8 cellular contexts compared by ENCODE assay signal in genomic region chr16:88650749-88651275, GRCh38. TPM values are rescaled to one million over a fixed set of nuclear protein-coding genes. Genes with fewer than 3 reads are reported as not detected.
DNase-seq lines count a peak whose midpoint lies in the region; ATAC-seq and TF ChIP-seq lines count a peak whose summit lies in the region.

Gene CYBA, minus strand, starts transcription at chr16:88651053. Its CDS starts 40 bp downstream, at chr16:88651013.

- no CpG with 5 or more reads among the region's 41 CpGs for WGBS in trophoblast cell (ENCODE audit: extremely low coverage, insufficient coverage, insufficient read length)

- peak within 1 kb of the TSS; percentile 79 for H2AK5ac ChIP-seq in trophoblast cell (ENCODE audit: low read length)

- peak within 1 kb of the TSS; percentile 97 for H3K18ac ChIP-seq in trophoblast cell (ENCODE audit: low read length)

- POLR2A ChIA-PET in AG04449 (lab: Yijun Ruan, JAX) = interaction anchor here (0.6 to 1.1 kb wide), 3 partner anchors 12 to 862 kb away, joined by 3 to 5 read pairs (median 3); partner anchors contain the start of gene MVD

- peak within 1 kb of the TSS; percentile 95 for H3K14ac ChIP-seq in trophoblast cell (ENCODE audit: low read length)

- no peaks in the 10 kb centered on the region for H3K36me3 Mint-ChIP-seq in glutamatergic neuron (ENCODE audit: unreplicated experiment)
- no peaks in the 10 kb centered on the region for H3K36me3 Mint-ChIP-seq in type B pancreatic cell

- TF ChIP-seq CTCF in AG04449 (IDR thresholded peaks at IDR 0.05; ENCODE audit: insufficient read depth, low read length, missing control alignments) = no peak
- TF ChIP-seq CTCF in glutamatergic neuron (IDR thresholded peaks at IDR 0.05; ENCODE audit: partially characterized antibody, unreplicated experiment) = no peak
- TF ChIP-seq CTCF in type B pancreatic cell (conservative IDR thresholded peaks at IDR 0.05) = no peak

- peak within 1 kb of the TSS; percentile 70 for H4K8ac ChIP-seq in trophoblast cell (ENCODE audit: low read depth, low read length)

- H3K4me1 Mint-ChIP-seq in glutamatergic neuron (ENCODE audit: low read depth, unreplicated experiment) (peaks cover 10% of the 10 kb centered on the region), type B pancreatic cell (ENCODE audit: unreplicated experiment) (peaks cover 5% of the 10 kb centered on the region)

- H3K27me3 Mint-ChIP-seq in glutamatergic neuron (ENCODE audit: unreplicated experiment) (peaks cover 15% of the 10 kb centered on the region), type B pancreatic cell (no peaks in the 10 kb centered on the region)

- H3K4me3 ChIP-seq in AG04449 (ENCODE audit: low read depth, low read length) (peak within 1 kb of the TSS; percentile 86), trophoblast cell (ENCODE audit: low read depth, low read length) (peak within 1 kb of the TSS; percentile 82)

- H3K9me3 ChIP-seq in trophoblast cell (ENCODE audit: insufficient read depth, low read depth, low read length) = peaks cover 5% of the 10 kb centered on the region

- no peak within 1 kb of the TSS for H2BK12ac ChIP-seq in trophoblast cell (ENCODE audit: low read length)

- H3K79me1 ChIP-seq in trophoblast cell (ENCODE audit: low read length) = peaks cover 10% of the 10 kb centered on the region

- H2AFZ ChIP-seq in trophoblast cell (ENCODE audit: insufficient read depth, low read length, poor library complexity) = peak within 1 kb of the TSS; percentile 64

- H2BK5ac ChIP-seq in trophoblast cell (ENCODE audit: low read depth, low read length, poor library complexity) = peak within 1 kb of the TSS; percentile 64

- ATAC-seq in GM18861 (IDR thresholded peaks at IDR 0.05; ENCODE audit: unreplicated experiment) = peak; percentile 44
- peak; percentile 71 for ATAC-seq in HG03066 (IDR thresholded peaks at IDR 0.05; ENCODE audit: low read depth, unreplicated experiment)

- peak within 1 kb of the TSS; percentile 84 for H4K12ac ChIP-seq in trophoblast cell (ENCODE audit: low read depth, low read length)

- no peaks in the 10 kb centered on the region for H3K27me3 ChIP-seq in trophoblast cell (ENCODE audit: insufficient read depth, low read length)

- CTCF ChIA-PET in AG04449 (lab: Yijun Ruan, JAX) = no interaction called here

- H3K4ac ChIP-seq in trophoblast cell (ENCODE audit: low read depth, low read length) = peak within 1 kb of the TSS; percentile 83

- DNase-seq in AG04449 (ENCODE audit: low read depth, low spot score) (no peak), RPMI7951 (ENCODE audit: low read depth) (peak; percentile 24), glutamatergic neuron (peak; percentile 57), trophoblast cell (peak; percentile 19 to 33), type B pancreatic cell (ENCODE audit: extremely low spot score, unreplicated experiment) (no peak)
- DNase-seq in activated gamma-delta T cell treated with anti-CD3 and anti-CD28 coated beads, Interleukin-2, amount 50 U/mL, for 16 hours (ENCODE audit: low read depth) = peak; percentile 61

- H3K27ac Mint-ChIP-seq in glutamatergic neuron (ENCODE audit: unreplicated experiment) = no peak within 1 kb of the TSS
- peak within 1 kb of the TSS; percentile 41 for H3K27ac Mint-ChIP-seq in type B pancreatic cell

- peak within 1 kb of the TSS; percentile 82 for H3K9ac ChIP-seq in trophoblast cell (ENCODE audit: low read length)

- H3K4me3 Mint-ChIP-seq in glutamatergic neuron (ENCODE audit: unreplicated experiment) = peak within 1 kb of the TSS; percentile 80
- peak within 1 kb of the TSS; percentile 87 for H3K4me3 Mint-ChIP-seq in type B pancreatic cell

- H2BK120ac ChIP-seq in trophoblast cell (ENCODE audit: insufficient read depth, low read length, poor library complexity) = peak within 1 kb of the TSS; percentile 61

- no peak within 1 kb of the TSS for H3K23ac ChIP-seq in trophoblast cell (ENCODE audit: low read length)

- H3K36me3 ChIP-seq in trophoblast cell (ENCODE audit: control insufficient read depth in 1 of 2, insufficient read depth in 2 of 2, low read length in 2 of 2) = peaks cover 54 to 57% of the 10 kb centered on the region in 2 experiments

- peak within 1 kb of the TSS; percentile 54 for H3K27ac ChIP-seq in trophoblast cell (ENCODE audit: low read depth, low read length)

- H3K4me2 ChIP-seq in trophoblast cell (ENCODE audit: low read length) = peak within 1 kb of the TSS; percentile 82

- H3K4me1 ChIP-seq in trophoblast cell (ENCODE audit: control insufficient read depth in 1 of 2, insufficient read depth in 2 of 2, low read length in 2 of 2) = peaks cover 16 to 18% of the 10 kb centered on the region in 2 experiments

- H4K91ac ChIP-seq in trophoblast cell (ENCODE audit: low read depth, low read length) = peak within 1 kb of the TSS; percentile 86

- H3K9me3 Mint-ChIP-seq in glutamatergic neuron (ENCODE audit: unreplicated experiment) (peaks cover 4% of the 10 kb centered on the region), type B pancreatic cell (no peaks in the 10 kb centered on the region)

- peaks cover 11% of the 10 kb centered on the region for H3K79me2 ChIP-seq in trophoblast cell (ENCODE audit: control insufficient read depth, insufficient read depth, low read length, poor library complexity)

RNA-seq across cellular contexts. Expression of gene CYBA, which starts in this region (rescaled TPM):
- 30.9 and 40.5 TPM in 2 replicates for total RNA-seq in RPMI7951 (2014; rRNA removed; shearing (Covaris generic))
- 28.7 TPM for total RNA-seq in glutamatergic neuron (ENCODE audit: unreplicated experiment)
- 218 TPM in 2 replicates for polyA plus RNA-seq in trophoblast cell (2013)
- 120 and 144 TPM in 2 replicates for total RNA-seq in type B pancreatic cell (ENCODE audit: low replicate concordance)

Comparison
In these comparisons a context has a peak if more than half of its experiments do, and no peak if none do; other contexts are left out.
1. DNase-seq: peak in RPMI7951 (single experiment), activated gamma-delta T cell treated with anti-CD3 and anti-CD28 coated beads, Interleukin-2, amount 50 U/mL, for 16 hours (single experiment), glutamatergic neuron (single experiment) and trophoblast cell (2 of 2); none in AG04449 (single experiment) and type B pancreatic cell (single experiment).